In genomic region chr18:76491801-76492668, GRCh38 we compare ENCODE assay signal across 8 cellular contexts. TPM values are rescaled to one million over a fixed set of nuclear protein-coding genes. Genes with fewer than 3 reads are reported as not detected.
DNase-seq lines count a peak whose midpoint lies in the region; ATAC-seq and TF ChIP-seq lines count a peak whose summit lies in the region.

No MANE protein-coding gene starts in this region.

- intact Hi-C loops in left ventricle myocardium inferior (cut with micrococcal nuclease): no loop called here

- H3K36me3 Mint-ChIP-seq in activated naive CD8-positive, alpha-beta T cell: no peaks in the 10 kb centered on the region
- no peaks in the 10 kb centered on the region for H3K36me3 Mint-ChIP-seq in progenitor cell of endocrine pancreas (ENCODE audit: insufficient read depth)

- H3K4me1 ChIP-seq in BLaER1: peaks cover 41% of the 10 kb centered on the region
- peaks cover 72% of the 10 kb centered on the region for H3K4me1 ChIP-seq in left ventricle myocardium inferior

- TF ChIP-seq CTCF in left ventricle myocardium inferior (IDR thresholded peaks at IDR 0.05; ENCODE audit: borderline replicate concordance) (no peak), progenitor cell of endocrine pancreas (IDR thresholded peaks at IDR 0.05; ENCODE audit: unreplicated experiment) (no peak)

- H3K9ac ChIP-seq in BLaER1: peak overlapping the region; percentile 88

- peaks cover 49% of the 10 kb centered on the region for H4K20me1 ChIP-seq in BLaER1

- peak; percentile 0 for ATAC-seq in GM21619 (IDR thresholded peaks at IDR 0.05; ENCODE audit: unreplicated experiment)

- peak overlapping the region; percentile 89 for H3K27ac Mint-ChIP-seq in activated naive CD8-positive, alpha-beta T cell
- H3K27ac Mint-ChIP-seq in progenitor cell of endocrine pancreas: peak overlapping the region; percentile 96

- DNase-seq in NCI-H748 (lab: John Stamatoyannopoulos, UW; ENCODE audit: unreplicated experiment): peak; percentile 78
- DNase-seq in left ventricle myocardium inferior: no peak
- no peak for DNase-seq in progenitor cell of endocrine pancreas (ENCODE audit: low spot score, unreplicated experiment)
- DNase-seq in SHP77 treated with DMSO at 0.1 percent for 48 hours (lab: John Stamatoyannopoulos, UW): no peak
- no peak for DNase-seq in NCI-H187 treated with DMSO at 0.1 percent for 48 hours (lab: John Stamatoyannopoulos, UW)

- H3K27ac ChIP-seq in BLaER1 (peak overlapping the region; percentile 84), left ventricle myocardium inferior (replicated peaks) (peak overlapping the region; percentile 84)

- no peaks in the 10 kb centered on the region for H3K27me3 Mint-ChIP-seq in activated naive CD8-positive, alpha-beta T cell
- H3K27me3 Mint-ChIP-seq in progenitor cell of endocrine pancreas: no peaks in the 10 kb centered on the region

- H3K4me1 Mint-ChIP-seq in activated naive CD8-positive, alpha-beta T cell (ENCODE audit: low read depth): peaks cover 39% of the 10 kb centered on the region
- H3K4me1 Mint-ChIP-seq in progenitor cell of endocrine pancreas (ENCODE audit: low read depth): peaks cover 36% of the 10 kb centered on the region

- no peaks in the 10 kb centered on the region for H3K27me3 ChIP-seq in BLaER1
- no peaks in the 10 kb centered on the region for H3K27me3 ChIP-seq in left ventricle myocardium inferior (ENCODE audit: low read depth)

- H3K4me3 Mint-ChIP-seq in activated naive CD8-positive, alpha-beta T cell: peak overlapping the region; percentile 88
- peak overlapping the region; percentile 80 for H3K4me3 Mint-ChIP-seq in progenitor cell of endocrine pancreas (ENCODE audit: low read depth)

- peak overlapping the region; percentile 87 for H3K4me3 ChIP-seq in BLaER1
- H3K4me3 ChIP-seq in left ventricle myocardium inferior: peak overlapping the region; percentile 87

- H3K36me3 ChIP-seq in BLaER1 (no peaks in the 10 kb centered on the region), left ventricle myocardium inferior (no peaks in the 10 kb centered on the region)

- H3K4me2 ChIP-seq in BLaER1: peak overlapping the region; percentile 97

- H3K9me3 ChIP-seq in BLaER1: no peaks in the 10 kb centered on the region
- H3K9me3 ChIP-seq in left ventricle myocardium inferior (replicated peaks): no peaks in the 10 kb centered on the region

- H3K9me3 Mint-ChIP-seq in activated naive CD8-positive, alpha-beta T cell (ENCODE audit: low read depth): no peaks in the 10 kb centered on the region
- no peaks in the 10 kb centered on the region for H3K9me3 Mint-ChIP-seq in progenitor cell of endocrine pancreas (ENCODE audit: low read depth)

RNA-seq across cellular contexts. Expression of gene ZNF516, which starts 3.0 kb away (rescaled TPM):
- 11.5 TPM for total RNA-seq in left ventricle myocardium inferior
- 106 and 108 TPM in 2 replicates for total RNA-seq in progenitor cell of endocrine pancreas
